ENCODE assay signal across 8 cellular contexts in the genomic region with DNA sequence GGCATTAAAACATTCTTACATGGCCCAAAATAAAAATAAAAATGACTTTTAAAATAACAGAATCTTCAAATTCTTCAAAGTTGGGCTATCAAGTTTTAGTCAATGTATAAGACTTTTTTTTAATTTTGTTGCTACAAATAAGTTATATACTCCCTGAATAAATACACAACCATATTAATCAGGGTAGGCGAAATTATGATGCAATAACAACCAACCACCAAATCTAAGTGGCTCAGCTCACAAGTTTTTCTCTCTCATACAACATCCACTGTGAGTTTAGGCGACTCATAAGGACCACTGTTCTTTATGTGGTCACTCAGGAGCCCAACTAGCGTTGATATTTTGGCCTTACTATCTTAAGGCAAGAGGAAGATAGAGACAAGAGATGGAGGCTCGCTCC. TPM values are rescaled to one million over a fixed set of nuclear protein-coding genes. Genes with fewer than 3 reads are reported as not detected.
"Had no signal": no experiment of that assay in that cellular context is flagged by ENCODE, and none has a peak within 500 bp of the region (broad histone marks: within the 10 kb centered on the region; RNA-seq: fewer than 3 reads in every experiment).

No MANE protein-coding gene starts in this region.

- H3K4me3 ChIP-seq: GM23338, HAP-1 had no signal

- H3K36me3 Mint-ChIP-seq: IgD-negative memory B cell had no signal

- H3K27ac ChIP-seq: HL-60 had no signal

- H2AFZ ChIP-seq: GM23338 had no signal

- H3K4me2 ChIP-seq: GM23338 had no signal

- H3K4me3 Mint-ChIP-seq: GM23338, HFFc6, IgD-negative memory B cell had no signal

- H3K27ac Mint-ChIP-seq: GM23338, HFFc6 had no signal

- H3K9me3 Mint-ChIP-seq: HFFc6 had no signal

- H3K36me3 ChIP-seq: HAP-1 had no signal

- DNase-seq: H7, HFFc6 had no signal

- H3K9me3 ChIP-seq: HAP-1 had no signal

- ATAC-seq: GM23338, HCT116 had no signal

RNA-seq across cellular contexts. Expression of gene NEUROG2, which starts 11.2 kb away (rescaled TPM):
- total RNA-seq: GM23338, H4, H7, HFFc6 had no signal
- polyA plus RNA-seq: GM23338, IgD-negative memory B cell had no signal
